Comparison of ENCODE assay signal across 34 cellular contexts in genomic region chr2:34950797-34951196, GRCh38.
DNase-seq lines count a peak whose midpoint lies in the region; ATAC-seq, FAIRE-seq and TF ChIP-seq lines count a peak whose summit lies in the region.
"Had no signal": no experiment of that assay in that cellular context is flagged by ENCODE, and none has a peak within 500 bp of the region (broad histone marks: within the 10 kb centered on the region; RNA-seq: fewer than 3 reads in every experiment).

No MANE protein-coding gene starts in this region.

- no peak for ATAC-seq in HepG2
- no peak for ATAC-seq in right lobe of liver
- ATAC-seq in A549, result no peak
- ATAC-seq in IMR-90 (ENCODE audit: low read depth), result no peak
- ATAC-seq in HG02678 (IDR thresholded peaks at IDR 0.05; ENCODE audit: unreplicated experiment), result no peak
- ATAC-seq: CD8-positive, alpha-beta T cell had no signal

- H3K4me2 ChIP-seq in HepG2 (ENCODE audit: low read depth, low read length) (no peak overlapping the region), A549 (no peak overlapping the region), IMR-90 (ENCODE audit: low read depth, low read length) (no peak overlapping the region), H1 (ENCODE audit: insufficient read depth in 1 of 2, low read depth in 2 of 2, low read length in 2 of 2) (no peak overlapping the region)
- H3K4me2 ChIP-seq: BLaER1; BLaER1 treated with 17β-estradiol and CSF1 and Interleukin-3, amounts not matched to agents 10 nM and 100 nM had no signal

- no peak overlapping the region for H2BK12ac ChIP-seq in H1 (ENCODE audit: low read depth, low read length)

- intact Hi-C loops in HepG2 (cut with micrococcal nuclease; ENCODE audit: unreplicated experiment) (no loop called here), right lobe of liver (cut with DNase I) (no loop called here), IMR-90 (cut with micrococcal nuclease) (no loop called here), ovary (cut with DNase I) (no loop called here)

- FAIRE-seq in HepG2 (lab: Jason Lieb, UNC) (no peak), A549 (lab: Jason Lieb, UNC) (no peak), H1 (lab: Jason Lieb, UNC) (no peak)
- FAIRE-seq: A204.1, D721Med had no signal

- H3K9me1 ChIP-seq in IMR-90 (ENCODE audit: insufficient read depth, low read length), result no peaks in the 10 kb centered on the region

- TF ChIP-seq CTCF in HepG2 (CRISPR knock-in tag; IDR thresholded peaks at IDR 0.05) (no peak), right lobe of liver (IDR thresholded peaks at IDR 0.05) (no peak), A549 (IDR thresholded peaks at IDR 0.05) (no peak), IMR-90 (conservative IDR thresholded peaks at IDR 0.05; ENCODE audit: low read depth, low read length) (no peak), H1 (IDR thresholded peaks at IDR 0.05; ENCODE audit: control extremely low read depth in 1 of 3, insufficient read depth in 1 of 3, low read depth in 1 of 3, low read length in 3 of 3) (no peak), ovary (IDR thresholded peaks at IDR 0.05) (no peak)

- H3K27ac ChIP-seq in HepG2 (ENCODE audit: extremely low read length, insufficient read depth, low read length) (no peak overlapping the region), right lobe of liver (no peak overlapping the region), A549 (no peak overlapping the region), IMR-90 (ENCODE audit: insufficient read depth, low read length) (no peak overlapping the region), H1 (ENCODE audit: low read depth, low read length) (no peak overlapping the region), ovary (no peak overlapping the region)
- H3K27ac ChIP-seq: 22Rv1; BLaER1; BLaER1 treated with 17β-estradiol and CSF1 and Interleukin-3, amounts not matched to agents 10 nM and 100 nM; C4-2B had no signal

- H2BK20ac ChIP-seq in IMR-90 (ENCODE audit: low read depth, low read length) (no peak overlapping the region), H1 (ENCODE audit: low read length) (no peak overlapping the region)

- H2AK5ac ChIP-seq in IMR-90 (ENCODE audit: low read depth, low read length) (no peak overlapping the region), H1 (ENCODE audit: low read depth, low read length) (no peak overlapping the region)

- no peak overlapping the region for H4K5ac ChIP-seq in IMR-90 (ENCODE audit: low read depth, low read length)
- no peak overlapping the region for H4K5ac ChIP-seq in H1 (ENCODE audit: insufficient read length, low read depth, low read length)

- in situ Hi-C loops in HepG2 (cut with HindIII; ENCODE audit: extremely low pct_ligation_motif_present, low pct_unique_long_range_greater_than_20kb) (no loop called here), IMR-90 (cut with MboI; ENCODE audit: low sequenced_read_pairs) (no loop called here)

- H2BK120ac ChIP-seq in IMR-90 (ENCODE audit: low read depth, low read length), result no peak overlapping the region
- no peak overlapping the region for H2BK120ac ChIP-seq in H1 (replicated peaks; ENCODE audit: low read depth, low read length)

- no peak overlapping the region for H4K8ac ChIP-seq in IMR-90 (ENCODE audit: low read depth in 2 of 2, low read length in 2 of 2)
- H4K8ac ChIP-seq in H1 (ENCODE audit: extremely low read depth, insufficient read depth, low read length), result no peak overlapping the region

- H2BK15ac ChIP-seq in IMR-90 (ENCODE audit: low read depth, low read length) (no peak overlapping the region), H1 (ENCODE audit: low read length) (no peak overlapping the region)

- TF ChIP-seq RAD21 in HepG2 (CRISPR knock-in tag; IDR thresholded peaks at IDR 0.05), result no peak
- no peak for TF ChIP-seq RAD21 in A549 (conservative IDR thresholded peaks at IDR 0.05 in 1 of 2, IDR thresholded peaks at IDR 0.05 in 1 of 2)
- TF ChIP-seq RAD21 in IMR-90 (IDR thresholded peaks at IDR 0.05; ENCODE audit: low read length), result no peak
- no peak for TF ChIP-seq RAD21 in H1 (IDR thresholded peaks at IDR 0.05 in 1 of 2, conservative IDR thresholded peaks at IDR 0.05 in 1 of 2; ENCODE audit: low read depth in 2 of 2, low read length in 2 of 2)

- no peak overlapping the region for H3K4ac ChIP-seq in IMR-90 (ENCODE audit: low read depth, low read length)
- no peak overlapping the region for H3K4ac ChIP-seq in H1 (replicated peaks; ENCODE audit: insufficient read length, low read depth, low read length)

- H3K4me3 ChIP-seq in HepG2 (replicated peaks in 1 of 3; ENCODE audit: insufficient read depth in 1 of 3, low read depth in 2 of 3, low read length in 3 of 3) (no peak overlapping the region), right lobe of liver (no peak overlapping the region), A549 (no peak overlapping the region), IMR-90 (ENCODE audit: insufficient read depth, low read depth, low read length) (no peak overlapping the region), H1 (ENCODE audit: extremely low read depth in 1 of 4, insufficient read depth in 2 of 4, low read depth in 3 of 4, low read length in 4 of 4) (no peak overlapping the region), ovary (no peak overlapping the region)
- H3K4me3 ChIP-seq: BLaER1; BLaER1 treated with 17β-estradiol and CSF1 and Interleukin-3, amounts not matched to agents 10 nM and 100 nM had no signal

- no peak overlapping the region for H2AK9ac ChIP-seq in IMR-90 (replicated peaks; ENCODE audit: low read depth, low read length, poor library complexity)

- H3K23me2 ChIP-seq in H1 (ENCODE audit: low read depth, low read length), result no peaks in the 10 kb centered on the region

- H3K14ac ChIP-seq in IMR-90 (replicated peaks; ENCODE audit: low read depth, low read length) (no peak overlapping the region), H1 (ENCODE audit: insufficient read length) (no peak overlapping the region)

- DNase-seq in HepG2 (ENCODE audit: low spot score), result no peak
- DNase-seq in right lobe of liver, result no peak
- no peak for DNase-seq in A549 (ENCODE audit: low read depth in 1 of 2, low spot score in 1 of 2)
- DNase-seq in IMR-90, result no peak
- DNase-seq in H1 (ENCODE audit: low read depth in 1 of 2, low spot score in 2 of 2), result no peak
- DNase-seq in ovary, result no peak
- DNase-seq in NCI-H526 (lab: John Stamatoyannopoulos, UW), result no peak
- DNase-seq: 8988T; ACHN; AML-193; BE2C; C1 segment of cervical spinal cord; Caco-2; Calu3; CD4-positive, alpha-beta memory T cell; CD4-positive, alpha-beta T cell; CD4-positive, CD25-positive, alpha-beta regulatory T cell; CD8-positive, alpha-beta memory T cell; CD8-positive, alpha-beta T cell; COR-L47; DMS 273 treated with DMSO at 0.1 percent for 48 hours; DMS153; DMS53; DMS79; DMS79 treated with DMSO at 0.1 percent for 48 hours; DND-41; EL had no signal

- BruUV-seq in HepG2 (replicated peaks; lab: Mats Ljungman, UMichigan) (no TSS peak), IMR-90 (replicated peaks; lab: Mats Ljungman, UMichigan) (no TSS peak)

- H3K23ac ChIP-seq in IMR-90 (ENCODE audit: low read depth, low read length), result no peak overlapping the region
- no peak overlapping the region for H3K23ac ChIP-seq in H1 (ENCODE audit: insufficient read length)

- CTCF ChIA-PET in HepG2 (lab: Yijun Ruan, JAX; ENCODE audit: low intra/inter-chr PET ratio, low total read pairs), result no interaction called here
- CTCF ChIA-PET in A549 (lab: Yijun Ruan, JAX), result no interaction called here
- CTCF ChIA-PET in IMR-90 (lab: Yijun Ruan, JAX), result no interaction called here
- CTCF ChIA-PET in H1 (lab: Charles Lee; ENCODE audit: partially characterized antibody), result no interaction called here

- no peak overlapping the region for H3K9ac ChIP-seq in HepG2 (ENCODE audit: insufficient read depth, low read depth, low read length)
- no peak overlapping the region for H3K9ac ChIP-seq in IMR-90 (ENCODE audit: low read depth, low read length)
- H3K9ac ChIP-seq in H1 (replicated peaks in 1 of 4; ENCODE audit: extremely low read depth in 1 of 4, low read depth in 3 of 4, low read length in 3 of 4), result no peak overlapping the region
- H3K9ac ChIP-seq: BLaER1; BLaER1 treated with 17β-estradiol and CSF1 and Interleukin-3, amounts not matched to agents 10 nM and 100 nM had no signal

- no peak overlapping the region for H2BK5ac ChIP-seq in IMR-90 (ENCODE audit: low read depth, low read length, poor library complexity, severe bottlenecking)
- H2BK5ac ChIP-seq in H1 (ENCODE audit: low read depth, low read length), result no peak overlapping the region

- H3K56ac ChIP-seq in IMR-90 (ENCODE audit: extremely low read depth, insufficient read depth, low read length) (no peak overlapping the region), H1 (replicated peaks; ENCODE audit: insufficient read length, low read depth, low read length) (no peak overlapping the region)

- no peaks in the 10 kb centered on the region for H3K79me2 ChIP-seq in HepG2 (ENCODE audit: insufficient read depth, low read length)
- no peaks in the 10 kb centered on the region for H3K79me2 ChIP-seq in H1 (ENCODE audit: control insufficient read depth in 1 of 2, insufficient read depth in 2 of 2, low read length in 2 of 2)

- H3K9me3 ChIP-seq in HepG2 (ENCODE audit: low read length), result peaks cover 37% of the 10 kb centered on the region
- H3K9me3 ChIP-seq in right lobe of liver, result no peaks in the 10 kb centered on the region
- no peaks in the 10 kb centered on the region for H3K9me3 ChIP-seq in A549
- H3K9me3 ChIP-seq in IMR-90 (ENCODE audit: control insufficient read depth, insufficient read depth, low read length), result peaks cover 3% of the 10 kb centered on the region
- no peaks in the 10 kb centered on the region for H3K9me3 ChIP-seq in H1 (ENCODE audit: insufficient read depth in 2 of 2, low read depth in 1 of 2, low read length in 1 of 2)
- no peaks in the 10 kb centered on the region for H3K9me3 ChIP-seq in ovary
- H3K9me3 ChIP-seq: BE2C, BLaER1, Caco-2 had no signal

- POLR2A ChIA-PET in HepG2 (lab: Yijun Ruan, JAX), result no interaction called here
- POLR2A ChIA-PET in A549 (lab: Yijun Ruan, JAX), result no interaction called here
- POLR2A ChIA-PET in IMR-90 (lab: Charles Lee; ENCODE audit: unreplicated experiment), result no interaction called here
- POLR2A ChIA-PET in H1 (lab: Charles Lee; ENCODE audit: partially characterized antibody), result no interaction called here

- H3K36me3 ChIP-seq in HepG2 (replicated peaks in 1 of 2; ENCODE audit: control insufficient read depth in 1 of 2, insufficient read depth in 2 of 2, low read length in 2 of 2) (no peaks in the 10 kb centered on the region), right lobe of liver (no peaks in the 10 kb centered on the region), IMR-90 (ENCODE audit: control insufficient read depth, insufficient read depth, low read length) (no peaks in the 10 kb centered on the region), H1 (ENCODE audit: control insufficient read depth in 2 of 4, insufficient read depth in 4 of 4, low read length in 3 of 4) (no peaks in the 10 kb centered on the region), ovary (no peaks in the 10 kb centered on the region)
- H3K36me3 ChIP-seq: BE2C; BLaER1; BLaER1 treated with 17β-estradiol and CSF1 and Interleukin-3, amounts not matched to agents 10 nM and 100 nM had no signal

- 11% methylated on average over 6 of the region's 6 CpGs for WGBS in HepG2 (ENCODE audit: low lambda C conversion rate)
- 44% methylated on average over 6 of the region's 6 CpGs for WGBS in right lobe of liver (ENCODE audit: insufficient coverage, low coverage, low lambda C conversion rate, missing lambda C conversion rate)
- WGBS in A549 (ENCODE audit: missing lambda C conversion rate), result 10% methylated on average over 6 of the region's 6 CpGs
- WGBS in IMR-90 (ENCODE audit: extremely low coverage in 2 of 2, insufficient read length in 1 of 2), 2 experiments, result no CpG with 5 or more reads among the region's 6 CpGs
- 83% methylated on average over 6 of the region's 6 CpGs; no CpG with 5 or more reads in 1 of the 2 experiments for WGBS in H1 (ENCODE audit: extremely low coverage in 1 of 2, insufficient coverage in 1 of 2, insufficient read length in 1 of 2, insufficient replicate concordance in 2 of 2, low coverage in 1 of 2, low lambda C conversion rate in 2 of 2, missing lambda C conversion rate in 1 of 2), 2 experiments
- 75 to 87% (median 75%) methylated on average over 6 of the region's 6 CpGs for WGBS in ovary, 3 donors

- H3K79me1 ChIP-seq in IMR-90 (ENCODE audit: low read depth in 1 of 2, low read length in 2 of 2), result no peaks in the 10 kb centered on the region
- H3K79me1 ChIP-seq in H1 (ENCODE audit: low read depth, low read length), result no peaks in the 10 kb centered on the region

- TF ChIP-seq POLR2A in HepG2 (IDR thresholded peaks at IDR 0.05; ENCODE audit: insufficient read depth in 1 of 2, low read depth in 2 of 2, low read length in 2 of 2) (no peak), right lobe of liver (IDR thresholded peaks at IDR 0.05) (no peak), A549 (IDR thresholded peaks at IDR 0.05; ENCODE audit: low read length) (no peak), IMR-90 (IDR thresholded peaks at IDR 0.05; ENCODE audit: low read depth, low read length) (no peak), H1 (IDR thresholded peaks at IDR 0.05; ENCODE audit: control extremely low read depth in 1 of 2, low read depth in 2 of 2, low read length in 2 of 2) (no peak), ovary (IDR thresholded peaks at IDR 0.05) (no peak)

- dilution Hi-C loops in IMR-90 (cut with HindIII; ENCODE audit: low sequenced_read_pairs, unreplicated experiment), result no loop called here

- H3K18ac ChIP-seq in IMR-90 (ENCODE audit: low read depth, low read length) (no peak overlapping the region), H1 (ENCODE audit: extremely low read depth, low read length) (no peak overlapping the region)

- H4K91ac ChIP-seq in IMR-90 (ENCODE audit: insufficient read depth, low read depth, low read length) (no peak overlapping the region), H1 (replicated peaks; ENCODE audit: insufficient read length, low read length) (no peak overlapping the region)

- H3K4me1 ChIP-seq in HepG2 (ENCODE audit: insufficient read depth, low read length), result no peaks in the 10 kb centered on the region
- no peaks in the 10 kb centered on the region for H3K4me1 ChIP-seq in right lobe of liver
- H3K4me1 ChIP-seq in A549, result no peaks in the 10 kb centered on the region
- H3K4me1 ChIP-seq in IMR-90 (ENCODE audit: control insufficient read depth, insufficient read depth, low read length), result no peaks in the 10 kb centered on the region
- no peaks in the 10 kb centered on the region for H3K4me1 ChIP-seq in H1 (replicated peaks in 1 of 4; ENCODE audit: control insufficient read depth in 3 of 4, insufficient read depth in 4 of 4, low read length in 3 of 4)
- no peaks in the 10 kb centered on the region for H3K4me1 ChIP-seq in ovary (ENCODE audit: insufficient read depth)
- H3K4me1 ChIP-seq: BE2C; BLaER1; BLaER1 treated with 17β-estradiol and CSF1 and Interleukin-3, amounts not matched to agents 10 nM and 100 nM; Caco-2 had no signal

- no peak overlapping the region for H2AFZ ChIP-seq in HepG2 (ENCODE audit: low read length)
- H2AFZ ChIP-seq in IMR-90 (replicated peaks; ENCODE audit: low read length, poor library complexity), result no peak overlapping the region
- H2AFZ ChIP-seq in H1 (ENCODE audit: low read length), result no peak overlapping the region

- H4K20me1 ChIP-seq in HepG2 (ENCODE audit: insufficient read depth, low read length), result no peaks in the 10 kb centered on the region
- H4K20me1 ChIP-seq in IMR-90 (ENCODE audit: insufficient read depth, low read length), result no peaks in the 10 kb centered on the region
- H4K20me1 ChIP-seq in H1 (replicated peaks in 1 of 2; ENCODE audit: control insufficient read depth in 1 of 2, insufficient read depth in 2 of 2, low read length in 2 of 2), result no peaks in the 10 kb centered on the region
- H4K20me1 ChIP-seq: BLaER1; BLaER1 treated with 17β-estradiol and CSF1 and Interleukin-3, amounts not matched to agents 10 nM and 100 nM had no signal

- TF ChIP-seq EP300 in HepG2 (IDR thresholded peaks at IDR 0.05; ENCODE audit: low read depth in 2 of 2, low read length in 2 of 2) (no peak), HepG2 (CRISPR knock-in tag; IDR thresholded peaks at IDR 0.05; ENCODE audit: borderline replicate concordance) (no peak), A549 (IDR thresholded peaks at IDR 0.05) (no peak), H1 (IDR thresholded peaks at IDR 0.05; ENCODE audit: borderline replicate concordance in 1 of 2, low read depth in 2 of 2, low read length in 2 of 2) (no peak), ovary (IDR thresholded peaks at IDR 0.05) (no peak)

- H3K27me3 ChIP-seq in HepG2 (ENCODE audit: control insufficient read depth in 1 of 2, insufficient read depth in 2 of 2, low read length in 2 of 2) (no peaks in the 10 kb centered on the region), right lobe of liver (no peaks in the 10 kb centered on the region), IMR-90 (ENCODE audit: control insufficient read depth, insufficient read depth, low read length) (no peaks in the 10 kb centered on the region), H1 (replicated peaks in 1 of 4; ENCODE audit: control insufficient read depth in 3 of 4, extremely low read depth in 1 of 4, insufficient read depth in 3 of 4, low read length in 3 of 4) (no peaks in the 10 kb centered on the region), ovary (no peaks in the 10 kb centered on the region)
- H3K27me3 ChIP-seq: BE2C; BLaER1; BLaER1 treated with 17β-estradiol and CSF1 and Interleukin-3, amounts not matched to agents 10 nM and 100 nM had no signal

Comparison
In these comparisons a context has a peak if more than half of its experiments do, and no peak if none do; other contexts are left out.
1. Of the 41 proteins assayed by ChIP-seq in both HepG2 and H1: peak only in HepG2: none; only in H1: none; in both: CEBPB; in neither: 40.